ENCODE assay signal across 8 cellular contexts in genomic region chr2:74197983-74198460, GRCh38. TPM values are rescaled to one million over a fixed set of nuclear protein-coding genes. Genes with fewer than 3 reads are reported as not detected.
DNase-seq lines count a peak whose midpoint lies in the region; ATAC-seq and TF ChIP-seq lines count a peak whose summit lies in the region.

No MANE protein-coding gene starts in this region.

- no peak overlapping the region for H2AK5ac ChIP-seq in trophoblast cell (ENCODE audit: low read length)

- no peak overlapping the region for H3K4ac ChIP-seq in trophoblast cell (ENCODE audit: low read depth, low read length)

- CTCF ChIA-PET in RWPE1 (lab: Yijun Ruan, JAX): interaction anchor here (0.6 to 1.5 kb wide), 4 partner anchors 9 to 27 kb away, joined by 3 to 5 read pairs (median 4); no protein-coding TSS in a partner anchor
- CTCF ChIA-PET in GM10248 (lab: Yijun Ruan, JAX): interaction anchor here (1.1 to 6.8 kb wide), 16 partner anchors 9 to 179 kb away, joined by 3 to 75 read pairs (median 6); partner anchors contain the start of gene MOB1A

- no peak for ATAC-seq in HG03175 (IDR thresholded peaks at IDR 0.05; ENCODE audit: unreplicated experiment)

- WGBS in trophoblast cell (ENCODE audit: extremely low coverage, insufficient coverage, insufficient read length): no CpG with 5 or more reads among the region's 18 CpGs

- no peak overlapping the region for H3K9ac ChIP-seq in trophoblast cell (ENCODE audit: low read length)

- no peaks in the 10 kb centered on the region for H3K36me3 ChIP-seq in GM06990 (ENCODE audit: control insufficient read depth, insufficient read depth, low read length)
- peaks cover 0 to 2% of the 10 kb centered on the region in 2 experiments for H3K36me3 ChIP-seq in trophoblast cell (ENCODE audit: control insufficient read depth in 1 of 2, insufficient read depth in 2 of 2, low read length in 2 of 2)

- no peak overlapping the region for H3K23ac ChIP-seq in trophoblast cell (ENCODE audit: low read length)

- H2BK5ac ChIP-seq in trophoblast cell (ENCODE audit: low read depth, low read length, poor library complexity): no peak overlapping the region

- H3K27me3 ChIP-seq in GM06990 (replicated peaks; ENCODE audit: control insufficient read depth, insufficient read depth, low read length) (no peaks in the 10 kb centered on the region), trophoblast cell (ENCODE audit: insufficient read depth, low read length) (no peaks in the 10 kb centered on the region)

- no peak overlapping the region for H2BK12ac ChIP-seq in trophoblast cell (ENCODE audit: low read length)

- H4K12ac ChIP-seq in trophoblast cell (ENCODE audit: low read depth, low read length): no peak overlapping the region

- H3K14ac ChIP-seq in trophoblast cell (ENCODE audit: low read length): no peak overlapping the region

- H3K4me3 ChIP-seq in GM06990 (replicated peaks; ENCODE audit: low read depth, low read length): peak overlapping the region; percentile 51
- H3K4me3 ChIP-seq in epithelial cell of proximal tubule (ENCODE audit: low read depth, low read length): peak overlapping the region; percentile 95
- no peak overlapping the region for H3K4me3 ChIP-seq in trophoblast cell (ENCODE audit: low read depth, low read length)

- H3K79me1 ChIP-seq in trophoblast cell (ENCODE audit: low read length): peaks cover 4% of the 10 kb centered on the region

- POLR2A ChIA-PET in RWPE1 (lab: Yijun Ruan, JAX; ENCODE audit: low non-redundant PET) (interaction anchor here (0.6 to 2.1 kb wide), 2 partner anchors 10 to 340 kb away, joined by 3 to 10 read pairs; no protein-coding TSS in a partner anchor), GM10248 (lab: Yijun Ruan, JAX) (interaction anchor here (0.6 to 3.6 kb wide), 10 partner anchors 10 to 295 kb away, joined by 3 to 26 read pairs (median 6); partner anchors contain the start of gene MOB1A)

- no peak overlapping the region for H4K91ac ChIP-seq in trophoblast cell (ENCODE audit: low read depth, low read length)

- H3K27ac ChIP-seq in RWPE1 (peak overlapping the region; percentile 98), trophoblast cell (ENCODE audit: low read depth, low read length) (no peak overlapping the region)

- peaks cover 6% of the 10 kb centered on the region for H3K79me2 ChIP-seq in trophoblast cell (ENCODE audit: control insufficient read depth, insufficient read depth, low read length, poor library complexity)

- peaks cover 2 to 3% of the 10 kb centered on the region in 2 experiments for H3K4me1 ChIP-seq in trophoblast cell (ENCODE audit: control insufficient read depth in 1 of 2, insufficient read depth in 2 of 2, low read length in 2 of 2)

- H3K9me3 ChIP-seq in trophoblast cell (ENCODE audit: insufficient read depth, low read depth, low read length): peaks cover 2% of the 10 kb centered on the region

- DNase-seq in GM06990 (ENCODE audit: extremely low read depth, insufficient read length) (no peak), RWPE1 (ENCODE audit: low spot score) (no peak), epithelial cell of proximal tubule (ENCODE audit: low read depth) (no peak), trophoblast cell (no peak), GM10248 (ENCODE audit: extremely low spot score) (no peak), NCI-H510A (lab: John Stamatoyannopoulos, UW) (no peak), LoVo (ENCODE audit: low spot score) (no peak)

- peak overlapping the region; percentile 49 for H4K8ac ChIP-seq in trophoblast cell (ENCODE audit: low read depth, low read length)

- no peak overlapping the region for H3K18ac ChIP-seq in trophoblast cell (ENCODE audit: low read length)

- H2AFZ ChIP-seq in trophoblast cell (ENCODE audit: insufficient read depth, low read length, poor library complexity): peak overlapping the region; percentile 85

- H2BK120ac ChIP-seq in trophoblast cell (ENCODE audit: insufficient read depth, low read length, poor library complexity): no peak overlapping the region

- TF ChIP-seq CTCF in GM06990 (IDR thresholded peaks at IDR 0.05; ENCODE audit: insufficient read depth, low read length, poor library complexity, severe bottlenecking) (no peak), RWPE1 (conservative IDR thresholded peaks at IDR 0.05; ENCODE audit: low read depth) (no peak), epithelial cell of proximal tubule (conservative IDR thresholded peaks at IDR 0.05; ENCODE audit: low read depth, low read length) (no peak), GM10248 (IDR thresholded peaks at IDR 0.05; ENCODE audit: control extremely low read depth, extremely low read depth, low read depth, missing control alignments) (no peak)

- H3K4me2 ChIP-seq in trophoblast cell (ENCODE audit: low read length): peak overlapping the region; percentile 89

RNA-seq across cellular contexts. Expression of gene MTHFD2, which starts 0.4 kb away (rescaled TPM):
- total RNA-seq in epithelial cell of proximal tubule: 57.0 and 126 TPM in 2 replicates
- polyA plus RNA-seq in trophoblast cell (2013): 94.1 and 99.7 TPM in 2 replicates

RNA-seq across cellular contexts. Expression of gene MOB1A, which starts 19.3 kb away (rescaled TPM):
- total RNA-seq in epithelial cell of proximal tubule: 70.4 and 87.2 TPM in 2 replicates
- 40.4 and 41.8 TPM in 2 replicates for polyA plus RNA-seq in trophoblast cell (2013)

RNA-seq across cellular contexts. Expression of gene BOLA3, which starts 50.3 kb away (rescaled TPM):
- 90.3 and 148 TPM in 2 replicates for total RNA-seq in epithelial cell of proximal tubule
- 41.3 and 45.1 TPM in 2 replicates for polyA plus RNA-seq in trophoblast cell (2013)
